8 cellular contexts compared by ENCODE assay signal in genomic region chr2:240604291-240604938, GRCh38. TPM values are rescaled to one million over a fixed set of nuclear protein-coding genes. Genes with fewer than 3 reads are reported as not detected.
DNase-seq lines count a peak whose midpoint lies in the region; ATAC-seq lines count a peak whose summit lies in the region.

No MANE protein-coding gene starts in this region.

- DNase-seq in SIG-M5 treated with dmso at 0.1 percent for 504 hours (lab: John Stamatoyannopoulos, UW; ENCODE audit: unreplicated experiment) (peak; percentile 5), SIG-M5 (lab: John Stamatoyannopoulos, UW) (no peak), NCI-H748 treated with DMSO at 0.1 percent for 48 hours (lab: John Stamatoyannopoulos, UW) (peak; percentile 28), cerebellum (ENCODE audit: low spot score) (peak; percentile 75), kidney glomerular epithelial cell (lab: John Stamatoyannopoulos, UW) (peak; percentile 42), superior temporal gyrus (ENCODE audit: extremely low spot score) (peak; percentile 88)

- ATAC-seq in GM21737 (IDR thresholded peaks at IDR 0.05; ENCODE audit: unreplicated experiment) (no peak), GM21360 (IDR thresholded peaks at IDR 0.05; ENCODE audit: unreplicated experiment) (no peak)

RNA-seq across cellular contexts. Expression of gene CAPN10, which starts 17.9 kb away (rescaled TPM):
- total RNA-seq in cerebellum, result 31.2 TPM

RNA-seq across cellular contexts. Expression of gene GPR35, which starts 20.9 kb away (rescaled TPM):
- 2.4 TPM for total RNA-seq in cerebellum

RNA-seq across cellular contexts. Expression of gene RNPEPL1, which starts 36.1 kb away (rescaled TPM):
- total RNA-seq in cerebellum, result 5.4 TPM

RNA-seq across cellular contexts. Expression of gene DUSP28, which starts 44.3 kb away (rescaled TPM):
- 3.1 TPM for total RNA-seq in cerebellum

RNA-seq across cellular contexts. Expression of gene ANKMY1, which starts 46.6 kb away (rescaled TPM):
- 13.2 TPM for total RNA-seq in cerebellum
